Comparison of ENCODE assay signal across 8 cellular contexts in genomic region chr16:89815639-89816348, GRCh38. TPM values are rescaled to one million over a fixed set of nuclear protein-coding genes. Genes with fewer than 3 reads are reported as not detected.
DNase-seq lines count a peak whose midpoint lies in the region; ATAC-seq and TF ChIP-seq lines count a peak whose summit lies in the region.

No MANE protein-coding gene starts in this region.

- no peaks in the 10 kb centered on the region for H3K4me1 ChIP-seq in testis

- no peaks in the 10 kb centered on the region for H3K9me3 Mint-ChIP-seq in activated T-cell treated with anti-CD3 and anti-CD28 coated beads, Interleukin-2, amount 50 U/mL, for 4 hours

- TF ChIP-seq CTCF in testis (IDR thresholded peaks at IDR 0.05): no peak

- peaks cover 18% of the 10 kb centered on the region for H3K4me1 Mint-ChIP-seq in activated T-cell treated with anti-CD3 and anti-CD28 coated beads, Interleukin-2, amount 50 U/mL, for 4 hours (ENCODE audit: low read depth)

- no peak for TF ChIP-seq POLR2A in testis (IDR thresholded peaks at IDR 0.05)

- no peaks in the 10 kb centered on the region for H3K36me3 ChIP-seq in testis (ENCODE audit: low read depth, missing control alignments)

- intact Hi-C loops in testis (cut with DNase I; ENCODE audit: low total_unique reads): no loop called here

- H3K4me3 ChIP-seq in iPS-18c (ENCODE audit: insufficient read depth, low read depth, low read length): peak overlapping the region; percentile 87
- peak overlapping the region; percentile 68 to 84 for H3K4me3 ChIP-seq in testis

- DNase-seq in DMS53 (lab: John Stamatoyannopoulos, UW) (peak; percentile 53), testis (no peak), left lobe of liver (ENCODE audit: low spot score) (no peak), inferior parietal cortex (ENCODE audit: extremely low spot score) (no peak)
- DNase-seq in activated T-cell treated with anti-CD3 and anti-CD28 coated beads, Interleukin-2, amount 50 U/mL, for 4 hours: no peak

- H3K9me3 ChIP-seq in iPS-18c (ENCODE audit: control insufficient read depth, insufficient read depth, low read length): peaks cover 2% of the 10 kb centered on the region
- no peaks in the 10 kb centered on the region for H3K9me3 ChIP-seq in testis

- peaks cover 1% of the 10 kb centered on the region for H3K36me3 Mint-ChIP-seq in activated T-cell treated with anti-CD3 and anti-CD28 coated beads, Interleukin-2, amount 50 U/mL, for 4 hours (ENCODE audit: insufficient read depth)

- H3K4me3 Mint-ChIP-seq in activated T-cell treated with anti-CD3 and anti-CD28 coated beads, Interleukin-2, amount 50 U/mL, for 4 hours: peak overlapping the region; percentile 83

- peak; percentile 27 for ATAC-seq in GM19455 (IDR thresholded peaks at IDR 0.05; ENCODE audit: unreplicated experiment)
- ATAC-seq in HG03571 (IDR thresholded peaks at IDR 0.05; ENCODE audit: unreplicated experiment): peak; percentile 26
- peak; percentile 43 to 45 for ATAC-seq in activated T-cell treated with anti-CD3 and anti-CD28 coated beads, Interleukin-2, amount 50 U/mL, for 4 hours
- ATAC-seq in left lobe of liver: no peak

- H3K27ac ChIP-seq in testis: peak overlapping the region; percentile 8 to 87

- H3K27me3 Mint-ChIP-seq in activated T-cell treated with anti-CD3 and anti-CD28 coated beads, Interleukin-2, amount 50 U/mL, for 4 hours (ENCODE audit: low read depth): no peaks in the 10 kb centered on the region

- H3K27me3 ChIP-seq in testis: no peaks in the 10 kb centered on the region

- 10 to 29% methylated on average over 19 to 45 of the region's 65 CpGs for WGBS in testis, 2 donors

RNA-seq across cellular contexts. Expression of gene FANCA, which starts 0.7 kb away (rescaled TPM):
- 100 to 1,000 TPM in 1 of 3 donors, 10 to 100 TPM in 2; 76.3 to 100 (median 89.4) TPM for total RNA-seq in activated T-cell treated with anti-CD3 and anti-CD28 coated beads, Interleukin-2, amount 50 U/mL, for 4 hours
- total RNA-seq in testis (100 to 1,000 TPM in 1 of 2 donors, 10 to 100 TPM in 1; 73.2 to 112 TPM), left lobe of liver (6.4 TPM)
- 48.1 TPM for polyA plus RNA-seq in testis (ENCODE audit: insufficient read depth, low read depth, low replicate concordance)

RNA-seq across cellular contexts. Expression of gene SPIRE2, which starts 12.5 kb away (rescaled TPM):
- under 1 TPM; 0.21 to 0.49 (median 0.23) TPM for total RNA-seq in activated T-cell treated with anti-CD3 and anti-CD28 coated beads, Interleukin-2, amount 50 U/mL, for 4 hours
- total RNA-seq in testis: 10 to 100 TPM; 20.9 to 31.3 TPM
- 11.5 TPM for polyA plus RNA-seq in testis (ENCODE audit: insufficient read depth, low read depth, low replicate concordance)
- total RNA-seq in left lobe of liver: 8.7 TPM

RNA-seq across cellular contexts. Expression of gene TCF25, which starts 57.6 kb away (rescaled TPM):
- total RNA-seq in activated T-cell treated with anti-CD3 and anti-CD28 coated beads, Interleukin-2, amount 50 U/mL, for 4 hours: 100 to 1,000 TPM; 144 to 182 (median 164) TPM
- 100 to 1,000 TPM; 334 to 345 TPM for total RNA-seq in testis
- polyA plus RNA-seq in testis (ENCODE audit: insufficient read depth, low read depth, low replicate concordance): 225 TPM
- total RNA-seq in left lobe of liver: 83.8 TPM
